In genomic region chr16:84768798-84769177, GRCh38 we compare ENCODE assay signal across 22 cellular contexts.
"Had no signal": no experiment of that assay in that cellular context is flagged by ENCODE, and none has a peak within 500 bp of the region (broad histone marks: within the 10 kb centered on the region; RNA-seq: fewer than 3 reads in every experiment).

No MANE protein-coding gene starts in this region.

- H3K27ac Mint-ChIP-seq: natural killer cell treated with Interleukin-12 subunit alpha and Interleukin-12 subunit beta and Interleukin-15 and Interleukin-18, amount 100 ng/mL, for 72 hours had no signal

- H3K4me3 ChIP-seq: body of pancreas, colonic mucosa, left lung, lower lobe of right lung, thoracic aorta had no signal

- DNase-seq: activated CD4-positive, CD25-positive, alpha-beta regulatory T cell treated with anti-CD3 and anti-CD28 coated beads, Interleukin-2, amount 50 U/mL, for 72 hours; activated CD8-positive, alpha-beta T cell treated with anti-CD3 and anti-CD28 coated beads for 36 hours; activated effector memory CD4-positive, alpha-beta T cell treated with Interleukin-2 at 50 U/mL for 16 hours; activated naive CD4-positive, alpha-beta T cell treated with Interleukin-2 at 50 U/mL for 16 hours; activated T-cell treated with anti-CD3 and anti-CD28 coated beads, Interleukin-2, amount 50 U/mL, for 72 hours; anterior cingulate cortex; body of pancreas; cerebellar nuclear complex; colonic mucosa; effector CD8-positive, alpha-beta T cell; left lung; lower lobe of right lung; mesenchymal stem cell; posterior cingulate gyrus; right cardiac atrium; stimulated activated CD4-positive, alpha-beta T cell treated with anti-CD3 and anti-CD28 coated beads, Interleukin-15, amount 100 ng/mL, for 24 hours; stimulated activated CD4-positive, alpha-beta T cell treated with anti-CD3 and anti-CD28 coated beads, Interleukin-2, amount 100 ng/mL, for 24 hours; stimulated activated naive CD4-positive, alpha-beta T cell treated with Interleukin-2 at 50 U/mL for 16 hours; trophoblast cell had no signal

- H3K9me3 Mint-ChIP-seq: activated CD4-positive, alpha-beta T cell treated with anti-CD3 and anti-CD28 coated beads, Interleukin-2, amount 10 ng/mL, durations not matched to agents 24 days and 14 days; activated CD8-positive, alpha-beta T cell treated with anti-CD3 and anti-CD28 coated beads for 36 hours; activated T-cell treated with anti-CD3 and anti-CD28 coated beads, Interleukin-2, amount 50 U/mL, for 72 hours; natural killer cell treated with Interleukin-12 subunit alpha and Interleukin-12 subunit beta and Interleukin-15 and Interleukin-18, amount 100 ng/mL, for 72 hours had no signal

- H3K27ac ChIP-seq: body of pancreas, colonic mucosa, left lung, lower lobe of right lung, thoracic aorta had no signal

- ATAC-seq: activated CD8-positive, alpha-beta T cell treated with anti-CD3 and anti-CD28 coated beads for 36 hours; activated T-cell treated with anti-CD3 and anti-CD28 coated beads, Interleukin-2, amount 50 U/mL, for 72 hours; body of pancreas; left lung; lower lobe of right lung; natural killer cell treated with Interleukin-12 subunit alpha and Interleukin-12 subunit beta and Interleukin-15 and Interleukin-18, amount 100 ng/mL, for 72 hours; right cardiac atrium had no signal

- H3K9me3 ChIP-seq: body of pancreas, colonic mucosa, left lung, lower lobe of right lung, thoracic aorta had no signal

- H3K27me3 ChIP-seq: body of pancreas, colonic mucosa, left lung had no signal

- H3K27me3 Mint-ChIP-seq: activated CD4-positive, alpha-beta T cell treated with anti-CD3 and anti-CD28 coated beads, Interleukin-2, amount 10 ng/mL, durations not matched to agents 24 days and 14 days; activated CD8-positive, alpha-beta T cell treated with anti-CD3 and anti-CD28 coated beads for 36 hours; natural killer cell treated with Interleukin-12 subunit alpha and Interleukin-12 subunit beta and Interleukin-15 and Interleukin-18, amount 100 ng/mL, for 72 hours had no signal

- H3K4me1 ChIP-seq: body of pancreas, colonic mucosa, lower lobe of right lung had no signal

- H3K4me3 Mint-ChIP-seq: activated CD8-positive, alpha-beta T cell treated with anti-CD3 and anti-CD28 coated beads for 36 hours; natural killer cell treated with Interleukin-12 subunit alpha and Interleukin-12 subunit beta and Interleukin-15 and Interleukin-18, amount 100 ng/mL, for 72 hours had no signal
